In the genomic region with DNA sequence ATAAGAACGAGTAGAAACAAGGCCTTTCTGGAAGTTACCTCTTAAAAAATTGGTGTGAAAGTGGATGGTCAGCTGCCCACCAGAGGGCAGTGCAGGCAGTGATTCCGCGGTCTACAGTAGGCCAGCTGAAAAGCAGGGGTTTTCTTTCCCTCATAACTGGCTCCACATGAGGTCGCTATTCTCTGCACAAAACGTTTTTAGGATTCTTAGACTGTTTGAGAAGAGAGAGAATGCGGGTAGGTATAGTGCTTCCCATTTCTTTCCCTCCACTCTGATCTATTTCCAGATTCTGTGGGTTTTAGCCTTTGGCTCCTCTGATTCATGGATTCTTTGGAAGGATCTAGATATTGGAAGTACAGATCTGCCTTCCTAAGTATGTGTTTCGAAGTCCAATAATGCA, we compare ENCODE assay signal across 8 cellular contexts. TPM values are rescaled to one million over a fixed set of nuclear protein-coding genes. Genes with fewer than 3 reads are reported as not detected.
DNase-seq lines count a peak whose midpoint lies in the region; ATAC-seq and TF ChIP-seq lines count a peak whose summit lies in the region.

No MANE protein-coding gene starts in this region.

- no peaks in the 10 kb centered on the region for H3K4me1 ChIP-seq in endodermal cell (ENCODE audit: control insufficient read depth, insufficient read depth, low read length)

- H3K27ac ChIP-seq in endodermal cell (ENCODE audit: low read depth, low read length), result no peak overlapping the region

- TF ChIP-seq CTCF in endodermal cell (conservative IDR thresholded peaks at IDR 0.05), result peak; percentile 99

- no peak overlapping the region for H3K4me3 Mint-ChIP-seq in endodermal cell

- H3K9me3 ChIP-seq in endodermal cell (ENCODE audit: control insufficient read depth, low read length), result peaks cover 13% of the 10 kb centered on the region

- 0 to 21% methylated on average over 3 to 7 of the region's 7 CpGs for WGBS in endodermal cell (ENCODE audit: insufficient coverage in 1 of 2, insufficient read length in 1 of 2), 2 experiments

- peak; percentile 89 for DNase-seq in DMS153 (lab: John Stamatoyannopoulos, UW)
- peak in 72 of 76 experiments; percentile 9 to 90 (median 72) for DNase-seq in HUDEP-2 (lab: John Stamatoyannopoulos, UW; ENCODE audit: unreplicated experiment in 76 of 76)
- peak; percentile 81 for DNase-seq in NOMO-1 treated with dmso at 0.1 percent for 144 hours (lab: John Stamatoyannopoulos, UW; ENCODE audit: unreplicated experiment)
- peak; percentile 21 to 45 (median 44) for DNase-seq in activated CD8-positive, alpha-beta memory T cell treated with anti-CD3 and anti-CD28 coated beads for 48 hours (ENCODE audit: low read depth in 2 of 3, low spot score in 2 of 3)
- peak; percentile 92 for DNase-seq in endodermal cell
- peak; percentile 91 for DNase-seq in midbrain (lab: John Stamatoyannopoulos, UW)
- DNase-seq in stimulated activated CD8-positive, alpha-beta memory T cell treated with anti-CD3 and anti-CD28 coated beads, Interleukin-4, amount 100 ng/mL, for 4 hours (ENCODE audit: low read depth in 2 of 2, low spot score in 1 of 2), result peak; percentile 31 to 39

- H3K36me3 ChIP-seq in endodermal cell (ENCODE audit: control insufficient read depth, insufficient read depth, low read length), result no peaks in the 10 kb centered on the region

- no peak overlapping the region for H3K4me3 ChIP-seq in endodermal cell (ENCODE audit: low read length)

- H3K4me1 Mint-ChIP-seq in endodermal cell, result peaks cover 28% of the 10 kb centered on the region

- H3K27me3 ChIP-seq in endodermal cell (ENCODE audit: control insufficient read depth, insufficient read depth, low read length, poor library complexity, severe bottlenecking), result no peaks in the 10 kb centered on the region

- peaks cover 19% of the 10 kb centered on the region for H3K36me3 Mint-ChIP-seq in endodermal cell (ENCODE audit: low read depth)

- H3K27me3 Mint-ChIP-seq in endodermal cell (ENCODE audit: insufficient read depth), result no peaks in the 10 kb centered on the region

- H3K9ac ChIP-seq in endodermal cell (ENCODE audit: extremely low read depth, low read length, poor library complexity, severe bottlenecking), result no peak overlapping the region

- H3K27ac Mint-ChIP-seq in endodermal cell, result no peak overlapping the region

- peak; percentile 79 for ATAC-seq in GM21526 (IDR thresholded peaks at IDR 0.05; ENCODE audit: low FRiP score, unreplicated experiment)

- H3K9me3 Mint-ChIP-seq in endodermal cell, result peaks cover 25% of the 10 kb centered on the region

RNA-seq across cellular contexts. Expression of a gene that starts 14.2 kb away (rescaled TPM):
- total RNA-seq in endodermal cell, result 10 to 100 TPM; 20.8 to 22.6 TPM
- 29.5 TPM for polyA plus RNA-seq in endodermal cell (2013, experiment 1 of 2)
- polyA plus RNA-seq in endodermal cell (2013, experiment 2 of 2), result 25.9 TPM

RNA-seq across cellular contexts. Expression of a gene that starts 14.3 kb away (rescaled TPM):
- 1 to 10 TPM; 1.8 to 2.7 TPM for total RNA-seq in endodermal cell
- 8.7 TPM for polyA plus RNA-seq in endodermal cell (2013, experiment 1 of 2)
- 7.4 TPM for polyA plus RNA-seq in endodermal cell (2013, experiment 2 of 2)

Comparison
In these comparisons a context has a peak if more than half of its experiments do, and no peak if none do; other contexts are left out.
1. DNase-seq: peak in every context shown above with its lines; median percentile 92 in endodermal cell; 91 in midbrain; 89 in DMS153; 81 in NOMO-1 treated with dmso at 0.1 percent for 144 hours; 72 in HUDEP-2; 44 in activated CD8-positive, alpha-beta memory T cell treated with anti-CD3 and anti-CD28 coated beads for 48 hours; 35 in stimulated activated CD8-positive, alpha-beta memory T cell treated with anti-CD3 and anti-CD28 coated beads, Interleukin-4, amount 100 ng/mL, for 4 hours.